In the genomic region with DNA sequence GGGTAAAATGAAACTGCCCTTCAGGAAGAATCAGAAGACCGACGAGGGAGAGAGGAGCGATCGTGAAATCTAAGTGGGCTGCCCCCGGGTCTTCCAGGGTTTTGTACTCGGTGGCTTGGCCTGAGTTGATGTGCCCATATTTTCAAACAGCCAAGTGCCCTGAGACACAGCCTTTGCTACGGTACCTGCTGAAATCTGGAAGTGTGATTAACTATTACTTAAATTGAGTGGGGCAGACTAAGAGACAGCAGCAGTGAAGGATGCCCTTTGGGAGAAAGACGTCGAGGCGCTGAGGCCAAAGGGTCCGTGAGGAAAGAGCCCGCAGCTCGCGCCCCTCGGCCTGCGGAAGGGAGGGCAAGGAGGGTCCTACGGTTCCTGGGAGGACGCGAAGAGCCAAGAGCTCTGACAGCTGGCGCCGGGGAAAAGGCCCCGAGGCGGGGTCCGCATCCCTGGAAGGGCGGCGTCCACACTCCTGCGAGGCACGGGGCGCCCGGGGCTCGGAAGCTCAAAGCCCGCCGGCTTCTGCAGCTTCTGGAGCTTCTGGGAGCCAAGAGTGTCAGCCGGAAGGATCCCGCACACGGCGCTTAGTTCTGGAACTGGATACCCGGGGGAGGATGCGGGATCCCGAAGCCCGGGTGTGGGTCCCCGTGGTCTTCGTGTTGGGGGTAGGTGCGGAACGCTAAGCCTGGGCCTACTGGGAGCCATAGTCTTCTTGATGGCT, we compare ENCODE assay signal across 14 cellular contexts. TPM values are rescaled to one million over a fixed set of nuclear protein-coding genes. Genes with fewer than 3 reads are reported as not detected.
DNase-seq lines count a peak whose midpoint lies in the region; ATAC-seq and TF ChIP-seq lines count a peak whose summit lies in the region.
"Had no signal": no experiment of that assay in that cellular context is flagged by ENCODE, and none has a peak within 500 bp of the region (broad histone marks: within the 10 kb centered on the region; RNA-seq: fewer than 3 reads in every experiment).

No MANE protein-coding gene starts in this region.

- DNase-seq in CD1c-positive myeloid dendritic cell (ENCODE audit: extremely low spot score), result peak; percentile 0
- DNase-seq in H4 (ENCODE audit: low spot score), result peak; percentile 6
- DNase-seq in neural progenitor cell (ENCODE audit: low spot score), result peak; percentile 16
- DNase-seq in T1000 (lab: John Stamatoyannopoulos, UW), result no peak
- no peak for DNase-seq in nephron progenitor cell
- no peak for DNase-seq in cerebellar nuclear complex (lab: John Stamatoyannopoulos, UW)
- DNase-seq: GOT3, mesenchymal stem cell, NCI-H2171, PC-9, T-helper 9 cell had no signal

- H3K4me3 Mint-ChIP-seq in neural progenitor cell (no peak overlapping the region), nephron progenitor cell (no peak overlapping the region)

- H3K9ac ChIP-seq in neural progenitor cell, result no peak overlapping the region
- H3K9ac ChIP-seq: BLaER1 had no signal

- H3K79me2 ChIP-seq in neural progenitor cell (ENCODE audit: low read depth), result no peaks in the 10 kb centered on the region

- H3K9me3 ChIP-seq in neural progenitor cell (ENCODE audit: low read depth), result no peaks in the 10 kb centered on the region
- H3K9me3 ChIP-seq: BLaER1 had no signal

- peaks cover 7% of the 10 kb centered on the region for H3F3A ChIP-seq in neural progenitor cell (ENCODE audit: low read depth)

- H3K4me3 ChIP-seq in neural progenitor cell, result no peak overlapping the region
- H3K4me3 ChIP-seq: BLaER1, PC-9 had no signal

- no peaks in the 10 kb centered on the region for H3K4me1 ChIP-seq in neural progenitor cell

- H3K27me3 ChIP-seq in neural progenitor cell, result peaks cover 9% of the 10 kb centered on the region

- H3K36me3 ChIP-seq in neural progenitor cell, result no peaks in the 10 kb centered on the region
- H3K36me3 ChIP-seq: BLaER1 had no signal

- no peak overlapping the region for H2AFZ ChIP-seq in neural progenitor cell (replicated peaks)
- H2AFZ ChIP-seq: PC-9 had no signal

- no peaks in the 10 kb centered on the region for H3K9me3 Mint-ChIP-seq in neural progenitor cell
- H3K9me3 Mint-ChIP-seq in nephron progenitor cell, result no peaks in the 10 kb centered on the region

- H3K27ac Mint-ChIP-seq in neural progenitor cell (no peak overlapping the region), nephron progenitor cell (no peak overlapping the region)

- no peaks in the 10 kb centered on the region for H3K27me3 Mint-ChIP-seq in neural progenitor cell (ENCODE audit: insufficient read depth, low read depth)
- peaks cover 13% of the 10 kb centered on the region for H3K27me3 Mint-ChIP-seq in nephron progenitor cell (ENCODE audit: low read depth, poor library complexity)

- no peaks in the 10 kb centered on the region for H4K20me1 ChIP-seq in neural progenitor cell (ENCODE audit: low read depth)

- H3K4me1 Mint-ChIP-seq in neural progenitor cell (peaks cover 19% of the 10 kb centered on the region), nephron progenitor cell (peaks cover 15% of the 10 kb centered on the region)

- H3K36me3 Mint-ChIP-seq in neural progenitor cell, result no peaks in the 10 kb centered on the region
- no peaks in the 10 kb centered on the region for H3K36me3 Mint-ChIP-seq in nephron progenitor cell (ENCODE audit: low read depth)

- H3K27ac ChIP-seq in neural progenitor cell, result no peak overlapping the region
- H3K27ac ChIP-seq: BLaER1, PC-9 had no signal

- TF ChIP-seq CTCF in neural progenitor cell (IDR thresholded peaks at IDR 0.05) (no peak), nephron progenitor cell (IDR thresholded peaks at IDR 0.05) (no peak)

- no peak overlapping the region for H3K4me2 ChIP-seq in neural progenitor cell
- H3K4me2 ChIP-seq: BLaER1, PC-9 had no signal

- ATAC-seq in esophagus mucosa (peak; percentile 47), HG02840 (IDR thresholded peaks at IDR 0.05; ENCODE audit: low FRiP score, unreplicated experiment) (no peak)

RNA-seq across cellular contexts. Expression of a gene that starts 15.4 kb away (rescaled TPM):
- total RNA-seq in H4 (2014; rRNA removed; shearing (Covaris generic)), result not detected in 2 replicates
- 6,387 TPM for total RNA-seq in esophagus mucosa
- total RNA-seq in neural progenitor cell (ENCODE audit: low replicate concordance), result under 0.01 TPM in 2 replicates

RNA-seq across cellular contexts. Expression of a gene that starts 58.1 kb away (rescaled TPM):
- not detected in 2 replicates for total RNA-seq in H4 (2014; rRNA removed; shearing (Covaris generic))
- 6,387 TPM for total RNA-seq in esophagus mucosa
- under 0.01 TPM in 2 replicates for total RNA-seq in neural progenitor cell (ENCODE audit: low replicate concordance)

Comparison
In these comparisons a context has a peak if more than half of its experiments do, and no peak if none do; other contexts are left out.
1. DNase-seq: peak in CD1c-positive myeloid dendritic cell (single experiment), H4 (single experiment) and neural progenitor cell (single experiment); none in T1000 (single experiment), nephron progenitor cell (single experiment) and cerebellar nuclear complex (0 of 2).
2. RNA of a gene that starts 15.4 kb away (total RNA-seq): 6,387 TPM in esophagus mucosa (single experiment); not detected in H4 and under 0.01 TPM in neural progenitor cell; every median in the first group is over 1,000 times any median in the second.
3. RNA of a gene that starts 58.1 kb away (total RNA-seq): 6,387 TPM in esophagus mucosa (single experiment); not detected in H4 and under 0.01 TPM in neural progenitor cell; every median in the first group is over 1,000 times any median in the second.